ENCODE assay signal across 9 cellular contexts in the genomic region with DNA sequence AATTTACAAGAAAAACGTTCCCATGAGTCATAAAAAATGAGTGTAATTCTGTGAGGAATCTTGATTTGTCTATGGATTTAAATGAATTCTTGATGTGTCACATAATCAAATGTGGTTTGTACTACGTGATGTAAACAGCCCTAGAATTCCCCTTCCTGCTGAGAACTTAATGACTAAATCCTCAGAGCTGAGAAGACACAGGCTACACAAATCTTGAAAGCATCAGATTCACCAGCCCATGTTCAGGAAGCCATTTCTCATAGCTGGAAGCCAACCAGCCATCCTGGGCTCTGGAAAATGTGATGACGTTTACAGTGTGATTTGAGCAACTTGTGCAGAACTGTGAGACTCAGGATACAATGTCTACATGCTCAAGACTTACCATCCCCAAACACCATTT.
DNase-seq lines count a peak whose midpoint lies in the region; ATAC-seq and TF ChIP-seq lines count a peak whose summit lies in the region.
"Had no signal": no experiment of that assay in that cellular context is flagged by ENCODE, and none has a peak within 500 bp of the region (broad histone marks: within the 10 kb centered on the region; RNA-seq: fewer than 3 reads in every experiment).

No MANE protein-coding gene starts in this region.

- in situ Hi-C loops in astrocyte of the cerebellum (cut with HindIII; ENCODE audit: low sequenced_read_pairs) = no loop called here

- no peak overlapping the region for H3K27ac ChIP-seq in A673 (ENCODE audit: low read depth, low read length, poor library complexity, severe bottlenecking)
- H3K27ac ChIP-seq in left ventricle myocardium inferior (replicated peaks) = peak overlapping the region; percentile 18

- DNase-seq in A673 (ENCODE audit: low spot score) = peak; percentile 63
- DNase-seq in HK-2 (ENCODE audit: unreplicated experiment) = peak; percentile 25
- DNase-seq in astrocyte of the cerebellum (ENCODE audit: low read depth) = peak; percentile 99
- DNase-seq in left ventricle myocardium inferior = peak; percentile 19
- no peak for DNase-seq in NCI-H748 treated with DMSO at 0.1 percent for 48 hours (lab: John Stamatoyannopoulos, UW)
- no peak for DNase-seq in activated gamma-delta T cell (lab: John Stamatoyannopoulos, UW)
- DNase-seq: central memory CD4-positive, alpha-beta T cell had no signal

- no peaks in the 10 kb centered on the region for H3K27me3 ChIP-seq in A673 (replicated peaks; ENCODE audit: insufficient read depth, low read depth, low read length, poor library complexity)
- H3K27me3 ChIP-seq in left ventricle myocardium inferior (ENCODE audit: low read depth) = no peaks in the 10 kb centered on the region

- no TSS peak for BruUV-seq in A673 (replicated peaks; lab: Mats Ljungman, UMichigan)

- POLR2A ChIA-PET in A673 (lab: Charles Lee; ENCODE audit: low non-redundant PET) = no interaction called here

- H3K4me1 ChIP-seq in A673 (ENCODE audit: insufficient read depth, low read length, poor library complexity, severe bottlenecking) (peaks cover 3% of the 10 kb centered on the region), left ventricle myocardium inferior (peaks cover 11% of the 10 kb centered on the region)

- H3K4me3 ChIP-seq in A673 (ENCODE audit: low read depth, low read length, poor library complexity, severe bottlenecking) (no peak overlapping the region), astrocyte of the cerebellum (ENCODE audit: low read depth, low read length) (no peak overlapping the region), left ventricle myocardium inferior (no peak overlapping the region)

- CTCF ChIA-PET in A673 (lab: Charles Lee) = no interaction called here

- H3K9me3 ChIP-seq in A673 (ENCODE audit: low read depth, low read length, poor library complexity, severe bottlenecking) (no peaks in the 10 kb centered on the region), left ventricle myocardium inferior (replicated peaks) (peaks cover 51% of the 10 kb centered on the region)

- H3K36me3 ChIP-seq in A673 (ENCODE audit: insufficient read depth, low read length, poor library complexity, severe bottlenecking) = no peaks in the 10 kb centered on the region
- H3K36me3 ChIP-seq in left ventricle myocardium inferior = no peaks in the 10 kb centered on the region

- intact Hi-C loops in A673 (cut with micrococcal nuclease; ENCODE audit: unreplicated experiment) (no loop called here), left ventricle myocardium inferior (cut with micrococcal nuclease) (no loop called here)

- TF ChIP-seq CTCF in A673 (conservative IDR thresholded peaks at IDR 0.05; ENCODE audit: low read depth, low read length) (no peak), astrocyte of the cerebellum (IDR thresholded peaks at IDR 0.05; ENCODE audit: low read depth, low read length, missing control alignments) (no peak), left ventricle myocardium inferior (IDR thresholded peaks at IDR 0.05; ENCODE audit: borderline replicate concordance) (no peak)

- ATAC-seq in HG02678 (IDR thresholded peaks at IDR 0.05; ENCODE audit: unreplicated experiment) (no peak), GM21423 (IDR thresholded peaks at IDR 0.05; ENCODE audit: unreplicated experiment) (no peak)

Comparison
In these comparisons a context has a peak if more than half of its experiments do, and no peak if none do; other contexts are left out.
1. DNase-seq: peak in A673 (single experiment), HK-2 (single experiment), astrocyte of the cerebellum (single experiment) and left ventricle myocardium inferior (single experiment); none in NCI-H748 treated with DMSO at 0.1 percent for 48 hours (single experiment) and activated gamma-delta T cell (single experiment).